Comparison of ENCODE assay signal across 1 cellular context in genomic region chr7:42127232-42127622, GRCh38.
TF ChIP-seq lines count a peak whose summit lies in the region.

No MANE protein-coding gene starts in this region.

TF ChIP-seq in GM23338, 12 proteins besides CTCF, POLR2A, EP300 and RAD21 (continued from another document):
- TF ChIP-seq ZNF462 (CRISPR knock-in tag; IDR thresholded peaks at IDR 0.05) (no peak), JUNB (IDR thresholded peaks at IDR 0.05; ENCODE audit: unreplicated experiment) (no peak), EZH2phosphoT487 (IDR thresholded peaks at IDR 0.05; ENCODE audit: unreplicated experiment) (no peak), CREB1 (CRISPR knock-in tag; IDR thresholded peaks at IDR 0.05; ENCODE audit: low read depth) (no peak), POLR2AphosphoS5 (IDR thresholded peaks at IDR 0.05; ENCODE audit: low read depth) (no peak), NANOG (IDR thresholded peaks at IDR 0.05; ENCODE audit: borderline replicate concordance) (no peak), ETS1 (IDR thresholded peaks at IDR 0.05) (no peak), ZNF114 (CRISPR knock-in tag; IDR thresholded peaks at IDR 0.05) (no peak)
